Comparison of ENCODE assay signal across 9 cellular contexts in the genomic region with DNA sequence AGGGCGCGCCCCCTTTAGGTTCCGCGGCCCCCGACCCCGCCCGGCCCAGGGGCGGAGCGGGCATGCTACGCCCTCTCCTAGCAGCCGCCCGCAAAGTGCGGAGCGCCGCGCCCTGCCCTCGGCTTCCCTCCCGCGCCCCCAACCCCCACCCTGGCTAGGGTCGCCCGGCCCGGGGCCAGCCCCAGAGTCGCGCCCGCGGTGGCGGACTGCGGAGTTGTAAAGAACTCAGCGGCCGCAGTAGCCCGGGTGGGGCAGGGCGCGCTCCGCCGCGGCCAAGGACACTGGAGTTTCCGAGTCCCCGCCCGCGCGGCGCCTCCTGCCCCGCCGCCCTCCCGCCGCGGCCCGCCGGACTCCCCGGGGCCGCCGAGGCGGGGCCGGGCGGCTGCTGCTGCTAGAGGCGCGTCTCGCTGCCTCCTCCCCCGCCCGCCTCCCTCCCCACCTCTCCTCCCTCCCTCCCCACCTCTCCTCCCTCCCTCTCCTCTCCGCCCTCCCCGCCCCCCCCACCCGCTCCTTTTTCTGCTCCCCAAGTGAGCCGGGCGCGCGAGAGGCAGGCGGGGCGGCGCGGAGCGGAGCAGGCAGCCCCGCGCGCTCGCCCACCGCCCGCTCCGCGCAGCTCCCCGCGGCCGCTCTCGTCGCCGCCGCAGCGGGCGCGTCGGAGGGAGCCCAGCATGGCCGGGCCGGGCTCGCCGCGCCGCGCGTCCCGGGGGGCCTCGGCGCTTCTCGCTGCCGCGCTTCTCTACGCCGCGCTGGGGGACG. TPM values are rescaled to one million over a fixed set of nuclear protein-coding genes. Genes with fewer than 3 reads are reported as not detected.
DNase-seq lines count a peak whose midpoint lies in the region.
"Had no signal": no experiment of that assay in that cellular context is flagged by ENCODE, and none has a peak within 500 bp of the region (broad histone marks: within the 10 kb centered on the region; RNA-seq: fewer than 3 reads in every experiment).

A gene (plus strand): TSS at position 507 of the 756 bp plus-strand sequence.

- H3K4me1 ChIP-seq in SJSA1 (replicated peaks) = peaks cover 4% of the 10 kb centered on the region

- no peak within 1 kb of the TSS for H3K27ac ChIP-seq in SJSA1

- H3K4me3 ChIP-seq in SJSA1 = peak within 1 kb of the TSS; percentile 6; the same call in 1 of the 2 replicates

- no peaks in the 10 kb centered on the region for H3K36me3 ChIP-seq in SJSA1

- peaks cover 60% of the 10 kb centered on the region for H3K27me3 ChIP-seq in SJSA1 (replicated peaks)

- DNase-seq in NCI-H82 (lab: John Stamatoyannopoulos, UW) (peak; percentile 48), NCI-H82 treated with DMSO at 0.1 percent for 48 hours (lab: John Stamatoyannopoulos, UW; ENCODE audit: unreplicated experiment) (no peak), SJSA1 (ENCODE audit: low read depth in 1 of 2, low spot score in 2 of 2) (no peak), glomerular visceral epithelial cell (ENCODE audit: extremely low spot score) (peak; percentile 7), posterior cingulate gyrus (peak in 7 of 10 donors; percentile 15 to 89 (median 48)), LoVo (ENCODE audit: low spot score) (no peak), 8988T (no peak), HuH-7.5 (ENCODE audit: low spot score) (no peak)
- DNase-seq: DND-41 had no signal

- H3K9me3 ChIP-seq in SJSA1 (replicated peaks) = no peaks in the 10 kb centered on the region

- intact Hi-C loops in posterior cingulate gyrus (cut with DNase I) = no loop called here

RNA-seq across cellular contexts. Expression of the gene that starts here (rescaled TPM):
- not detected in 2 replicates for total RNA-seq in SJSA1 (2014; rRNA removed; shearing (Covaris generic))

Comparison
In these comparisons a context has a peak if more than half of its experiments do, and no peak if none do; other contexts are left out.
1. DNase-seq: peak in NCI-H82 (single experiment), glomerular visceral epithelial cell (single experiment) and posterior cingulate gyrus (7 of 10); none in NCI-H82 treated with DMSO at 0.1 percent for 48 hours (single experiment), SJSA1 (0 of 2), LoVo (single experiment), 8988T (single experiment) and HuH-7.5 (single experiment).